ENCODE assay signal across 8 cellular contexts in the genomic region with DNA sequence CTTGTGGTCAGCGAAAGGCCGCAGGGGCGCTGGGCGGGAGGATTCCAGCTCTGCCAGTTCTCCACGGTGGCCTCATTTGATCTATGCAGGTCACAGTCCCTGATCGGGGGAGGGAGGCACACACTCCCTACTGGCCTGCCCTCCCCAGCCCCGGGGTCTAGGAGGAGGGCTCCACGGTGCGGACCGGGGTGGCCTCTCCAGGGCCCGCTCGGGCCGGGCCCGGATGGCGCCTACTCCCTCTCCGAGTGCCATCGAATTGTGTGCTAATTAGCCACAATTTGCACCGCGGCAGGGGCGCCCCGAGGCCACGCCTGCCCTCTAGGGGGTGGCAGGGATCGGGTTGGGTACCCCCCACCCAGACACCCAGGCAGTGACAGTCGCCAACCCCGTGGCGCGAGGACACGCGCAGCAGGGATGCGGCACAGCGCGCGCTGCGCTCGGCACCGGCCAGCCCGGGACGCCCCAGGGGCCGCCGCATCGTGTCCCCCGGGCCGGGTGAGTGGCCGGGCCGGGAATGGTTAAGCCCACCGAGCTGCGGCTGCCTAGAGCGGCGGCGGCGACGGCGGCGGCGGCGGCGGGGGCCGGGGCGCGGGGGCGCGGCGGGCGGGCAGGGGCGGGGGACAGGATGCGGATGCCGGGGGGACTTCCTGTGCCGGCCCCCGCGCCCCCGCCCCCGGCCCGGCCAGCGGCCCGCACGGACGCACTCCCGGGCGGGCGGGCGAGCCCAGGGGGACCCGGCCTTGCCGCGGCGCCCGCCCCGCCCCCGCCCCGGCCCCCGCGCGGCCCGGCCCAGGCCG. TPM values are rescaled to one million over a fixed set of nuclear protein-coding genes. Genes with fewer than 3 reads are reported as not detected.
DNase-seq lines count a peak whose midpoint lies in the region; ATAC-seq and TF ChIP-seq lines count a peak whose summit lies in the region.

A gene (plus strand): TSS at position 670 of the 797 bp plus-strand sequence. CDS start 565 bp downstream, outside the sequence.

- TF ChIP-seq CTCF in smooth muscle cell (IDR thresholded peaks at IDR 0.05; ENCODE audit: borderline replicate concordance, insufficient read depth, poor library complexity, severe bottlenecking), result no peak

- peak within 1 kb of the TSS; percentile 70 for H3K4me3 ChIP-seq in iPS-11a (ENCODE audit: low read depth, low read length)
- peak within 1 kb of the TSS; percentile 66 for H3K4me3 ChIP-seq in smooth muscle cell

- H3K79me2 ChIP-seq in smooth muscle cell (ENCODE audit: low read depth), result no peaks in the 10 kb centered on the region

- no peaks in the 10 kb centered on the region for H3K9me3 ChIP-seq in smooth muscle cell (replicated peaks; ENCODE audit: low read depth)

- peak; percentile 29 for DNase-seq in activated CD4-positive, alpha-beta T cell treated with anti-CD3 and anti-CD28 coated beads for 36 hours
- no peak for DNase-seq in activated CD4-positive, alpha-beta T cell treated with anti-CD3 and anti-CD28 coated beads for 48 hours
- DNase-seq in smooth muscle cell (lab: John Stamatoyannopoulos, UW; ENCODE audit: unreplicated experiment), result no peak
- DNase-seq in AML-193 (lab: John Stamatoyannopoulos, UW), result no peak
- no peak for DNase-seq in NCI-H2081 treated with DMSO at 0.1 percent for 48 hours (lab: John Stamatoyannopoulos, UW)
- DNase-seq in SHP77 treated with DMSO at 0.1 percent for 48 hours (lab: John Stamatoyannopoulos, UW), result no peak

- POLR2A ChIA-PET in activated CD4-positive, alpha-beta T cell treated with anti-CD3 and anti-CD28 coated beads for 36 hours (lab: Charles Lee), result no interaction called here

- peak; percentile 62 for ATAC-seq in activated CD4-positive, alpha-beta T cell treated with anti-CD3 and anti-CD28 coated beads for 36 hours

- H3K27ac ChIP-seq in angular gyrus (ENCODE audit: low read depth, low read length), result peak within 1 kb of the TSS; percentile 70
- H3K27ac ChIP-seq in smooth muscle cell (ENCODE audit: low read depth), result no peak within 1 kb of the TSS

- peaks cover 13% of the 10 kb centered on the region for H3K4me1 Mint-ChIP-seq in activated CD4-positive, alpha-beta T cell treated with anti-CD3 and anti-CD28 coated beads for 36 hours

- no peaks in the 10 kb centered on the region for H4K20me1 ChIP-seq in smooth muscle cell (ENCODE audit: low read depth)

- peak within 1 kb of the TSS; percentile 99 for H3K4me2 ChIP-seq in smooth muscle cell

- H2AFZ ChIP-seq in smooth muscle cell (ENCODE audit: low read depth), result peak within 1 kb of the TSS; percentile 95

- no peak within 1 kb of the TSS for H3K27ac Mint-ChIP-seq in activated CD4-positive, alpha-beta T cell treated with anti-CD3 and anti-CD28 coated beads for 36 hours

- WGBS in smooth muscle cell (ENCODE audit: low lambda C conversion rate), result 4% methylated on average over 39 of the region's 94 CpGs

- peaks cover 3% of the 10 kb centered on the region for H3K27me3 Mint-ChIP-seq in activated CD4-positive, alpha-beta T cell treated with anti-CD3 and anti-CD28 coated beads for 36 hours

- H3F3A ChIP-seq in smooth muscle cell (ENCODE audit: low read depth), result peaks cover 5% of the 10 kb centered on the region

- H3K9me3 Mint-ChIP-seq in activated CD4-positive, alpha-beta T cell treated with anti-CD3 and anti-CD28 coated beads for 36 hours (ENCODE audit: low read depth), result no peaks in the 10 kb centered on the region

- peaks cover 4% of the 10 kb centered on the region for H3K4me1 ChIP-seq in smooth muscle cell (ENCODE audit: low read depth)

- H3K36me3 Mint-ChIP-seq in activated CD4-positive, alpha-beta T cell treated with anti-CD3 and anti-CD28 coated beads for 36 hours (ENCODE audit: low read depth), result no peaks in the 10 kb centered on the region

- H3K36me3 ChIP-seq in smooth muscle cell (ENCODE audit: low read depth), result no peaks in the 10 kb centered on the region

- H3K9ac ChIP-seq in smooth muscle cell (ENCODE audit: low read depth), result peak within 1 kb of the TSS; percentile 22

- peak within 1 kb of the TSS; percentile 69 for H3K4me3 Mint-ChIP-seq in activated CD4-positive, alpha-beta T cell treated with anti-CD3 and anti-CD28 coated beads for 36 hours

- no peaks in the 10 kb centered on the region for H3K27me3 ChIP-seq in smooth muscle cell (ENCODE audit: low read depth)

- intact Hi-C loops in activated CD4-positive, alpha-beta T cell treated with anti-CD3 and anti-CD28 coated beads for 36 hours (cut with DNase I, micrococcal nuclease), result no loop called here

- CTCF ChIA-PET in activated CD4-positive, alpha-beta T cell treated with anti-CD3 and anti-CD28 coated beads for 36 hours (lab: Charles Lee), result no interaction called here

RNA-seq across cellular contexts. Expression of the gene that starts here (rescaled TPM):
- 1 to 10 TPM; 1.2 to 1.3 TPM for total RNA-seq in activated CD4-positive, alpha-beta T cell treated with anti-CD3 and anti-CD28 coated beads for 36 hours
- total RNA-seq in smooth muscle cell, result 5.6 and 8.9 TPM in 2 replicates
- polyA plus RNA-seq in smooth muscle cell, result 9.2 and 10.3 TPM in 2 replicates
